In the genomic region with DNA sequence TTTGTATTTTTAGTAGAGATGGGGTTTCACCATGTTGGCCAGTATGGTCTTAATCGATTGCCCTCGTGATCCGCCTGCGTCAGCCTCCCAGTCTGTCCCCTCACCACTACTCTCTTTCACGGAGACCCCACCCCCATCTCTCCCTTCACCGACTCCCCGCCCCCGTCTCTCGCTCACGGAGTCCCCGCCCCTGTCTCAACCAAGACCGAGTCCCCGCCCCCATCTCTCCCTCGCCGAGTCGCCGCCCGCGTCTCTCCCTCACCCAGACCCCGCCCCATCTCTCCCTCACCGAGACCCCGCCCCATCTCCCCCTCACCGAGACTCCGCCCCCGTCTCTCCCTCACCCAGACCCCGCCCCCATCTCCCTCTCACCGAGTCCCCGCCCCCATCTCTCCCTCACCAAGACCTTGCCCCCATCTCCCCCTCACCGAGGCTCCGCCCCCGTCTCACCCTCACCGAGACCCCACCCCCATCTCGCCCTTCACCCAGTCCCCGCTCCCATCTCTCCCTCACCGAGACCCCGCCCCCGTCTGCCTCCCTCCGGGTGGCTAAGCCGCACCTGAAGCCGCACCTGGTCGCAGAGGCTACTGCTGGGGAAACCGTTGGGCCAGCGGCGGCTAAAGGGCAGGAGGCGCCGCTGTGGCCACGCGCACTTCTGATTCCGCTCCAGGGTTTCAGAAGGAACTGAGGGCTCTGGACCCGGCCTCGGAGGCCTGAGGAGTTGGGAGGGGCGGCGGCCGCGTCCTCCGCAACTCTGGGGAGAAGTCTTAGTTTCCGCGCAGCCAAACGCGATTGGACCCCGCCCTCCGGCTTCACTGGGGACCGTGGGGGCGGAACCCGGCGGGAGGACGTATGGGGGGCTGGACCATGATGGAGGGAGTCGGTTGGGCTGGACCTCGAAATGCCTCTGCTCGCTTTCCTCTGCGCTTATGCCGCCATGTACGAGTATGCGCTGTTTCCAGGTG, we compare ENCODE assay signal across 1 cellular context.
TF ChIP-seq lines count a peak whose summit lies in the region.

No MANE protein-coding gene starts in this region.

TF ChIP-seq in HepG2, 621 proteins besides CTCF, POLR2A, EP300 and RAD21 (continued from another document and continues in another):
- TF ChIP-seq ZBTB33 (CRISPR knock-in tag; IDR thresholded peaks at IDR 0.05), result no peak
- TF ChIP-seq MED8 (CRISPR knock-in tag; IDR thresholded peaks at IDR 0.05; ENCODE audit: insufficient replicate concordance), result no peak
- peak; percentile 22; the same call in 1 of the 2 replicates for TF ChIP-seq FOXA3 (CRISPR knock-in tag; IDR thresholded peaks at IDR 0.05)
- TF ChIP-seq POLR2AphosphoS5 (IDR thresholded peaks at IDR 0.05; ENCODE audit: low read depth, low read length), result peak; percentile 83
- TF ChIP-seq, protein P1, sequence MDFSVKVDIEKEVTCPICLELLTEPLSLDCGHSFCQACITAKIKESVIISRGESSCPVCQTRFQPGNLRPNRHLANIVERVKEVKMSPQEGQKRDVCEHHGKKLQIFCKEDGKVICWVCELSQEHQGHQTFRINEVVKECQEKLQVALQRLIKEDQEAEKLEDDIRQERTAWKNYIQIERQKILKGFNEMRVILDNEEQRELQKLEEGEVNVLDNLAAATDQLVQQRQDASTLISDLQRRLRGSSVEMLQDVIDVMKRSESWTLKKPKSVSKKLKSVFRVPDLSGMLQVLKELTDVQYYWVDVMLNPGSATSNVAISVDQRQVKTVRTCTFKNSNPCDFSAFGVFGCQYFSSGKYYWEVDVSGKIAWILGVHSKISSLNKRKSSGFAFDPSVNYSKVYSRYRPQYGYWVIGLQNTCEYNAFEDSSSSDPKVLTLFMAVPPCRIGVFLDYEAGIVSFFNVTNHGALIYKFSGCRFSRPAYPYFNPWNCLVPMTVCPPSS (IDR thresholded peaks at IDR 0.05), result no peak
- no peak for TF ChIP-seq YEATS2 (CRISPR knock-in tag; IDR thresholded peaks at IDR 0.05; ENCODE audit: borderline replicate concordance)
- TF ChIP-seq NONO (IDR thresholded peaks at IDR 0.05), result no peak
- TF ChIP-seq NONO (CRISPR knock-in tag; conservative IDR thresholded peaks at IDR 0.05), result no peak
- no peak for TF ChIP-seq ZNF703 (CRISPR knock-in tag; IDR thresholded peaks at IDR 0.05; ENCODE audit: borderline replicate concordance)
- TF ChIP-seq ZMYM4 (CRISPR knock-in tag; IDR thresholded peaks at IDR 0.05), result peak; percentile 41; the same call in 1 of the 2 replicates
- TF ChIP-seq ZNF275 (CRISPR knock-in tag; IDR thresholded peaks at IDR 0.05; ENCODE audit: borderline replicate concordance), result no peak
- TF ChIP-seq REXO4 (CRISPR knock-in tag; IDR thresholded peaks at IDR 0.05; ENCODE audit: borderline replicate concordance), result no peak
- TF ChIP-seq IKZF4 (CRISPR knock-in tag; IDR thresholded peaks at IDR 0.05; ENCODE audit: borderline replicate concordance, low read depth, not compliant biosample characterization), result no peak
- TF ChIP-seq BCL6 (CRISPR knock-in tag; IDR thresholded peaks at IDR 0.05), result peak; percentile 24; the same call in 1 of the 2 replicates
- TF ChIP-seq SMARCE1 (IDR thresholded peaks at IDR 0.05; ENCODE audit: borderline replicate concordance), result no peak
- no peak for TF ChIP-seq ZNF766 (CRISPR knock-in tag; IDR thresholded peaks at IDR 0.05; ENCODE audit: borderline replicate concordance)
- no peak for TF ChIP-seq ZNF777 (CRISPR knock-in tag; IDR thresholded peaks at IDR 0.05)
- TF ChIP-seq PHF5A (CRISPR knock-in tag; IDR thresholded peaks at IDR 0.05; ENCODE audit: low read depth, unreplicated experiment), result no peak
- TF ChIP-seq, protein P2, sequence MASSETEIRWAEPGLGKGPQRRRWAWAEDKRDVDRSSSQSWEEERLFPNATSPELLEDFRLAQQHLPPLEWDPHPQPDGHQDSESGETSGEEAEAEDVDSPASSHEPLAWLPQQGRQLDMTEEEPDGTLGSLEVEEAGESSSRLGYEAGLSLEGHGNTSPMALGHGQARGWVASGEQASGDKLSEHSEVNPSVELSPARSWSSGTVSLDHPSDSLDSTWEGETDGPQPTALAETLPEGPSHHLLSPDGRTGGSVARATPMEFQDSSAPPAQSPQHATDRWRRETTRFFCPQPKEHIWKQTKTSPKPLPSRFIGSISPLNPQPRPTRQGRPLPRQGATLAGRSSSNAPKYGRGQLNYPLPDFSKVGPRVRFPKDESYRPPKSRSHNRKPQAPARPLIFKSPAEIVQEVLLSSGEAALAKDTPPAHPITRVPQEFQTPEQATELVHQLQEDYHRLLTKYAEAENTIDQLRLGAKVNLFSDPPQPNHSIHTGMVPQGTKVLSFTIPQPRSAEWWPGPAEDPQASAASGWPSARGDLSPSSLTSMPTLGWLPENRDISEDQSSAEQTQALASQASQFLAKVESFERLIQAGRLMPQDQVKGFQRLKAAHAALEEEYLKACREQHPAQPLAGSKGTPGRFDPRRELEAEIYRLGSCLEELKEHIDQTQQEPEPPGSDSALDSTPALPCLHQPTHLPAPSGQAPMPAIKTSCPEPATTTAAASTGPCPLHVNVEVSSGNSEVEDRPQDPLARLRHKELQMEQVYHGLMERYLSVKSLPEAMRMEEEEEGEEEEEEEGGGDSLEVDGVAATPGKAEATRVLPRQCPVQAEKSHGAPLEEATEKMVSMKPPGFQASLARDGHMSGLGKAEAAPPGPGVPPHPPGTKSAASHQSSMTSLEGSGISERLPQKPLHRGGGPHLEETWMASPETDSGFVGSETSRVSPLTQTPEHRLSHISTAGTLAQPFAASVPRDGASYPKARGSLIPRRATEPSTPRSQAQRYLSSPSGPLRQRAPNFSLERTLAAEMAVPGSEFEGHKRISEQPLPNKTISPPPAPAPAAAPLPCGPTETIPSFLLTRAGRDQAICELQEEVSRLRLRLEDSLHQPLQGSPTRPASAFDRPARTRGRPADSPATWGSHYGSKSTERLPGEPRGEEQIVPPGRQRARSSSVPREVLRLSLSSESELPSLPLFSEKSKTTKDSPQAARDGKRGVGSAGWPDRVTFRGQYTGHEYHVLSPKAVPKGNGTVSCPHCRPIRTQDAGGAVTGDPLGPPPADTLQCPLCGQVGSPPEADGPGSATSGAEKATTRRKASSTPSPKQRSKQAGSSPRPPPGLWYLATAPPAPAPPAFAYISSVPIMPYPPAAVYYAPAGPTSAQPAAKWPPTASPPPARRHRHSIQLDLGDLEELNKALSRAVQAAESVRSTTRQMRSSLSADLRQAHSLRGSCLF (CRISPR knock-in tag; IDR thresholded peaks at IDR 0.05; ENCODE audit: borderline replicate concordance), result no peak
- no peak for TF ChIP-seq HOXA9 (CRISPR knock-in tag; IDR thresholded peaks at IDR 0.05; ENCODE audit: borderline replicate concordance)
- no peak for TF ChIP-seq NFE2L1 (CRISPR knock-in tag; IDR thresholded peaks at IDR 0.05; ENCODE audit: borderline replicate concordance)
- TF ChIP-seq ZNF383 (CRISPR knock-in tag; IDR thresholded peaks at IDR 0.05; ENCODE audit: borderline replicate concordance), result no peak
- no peak for TF ChIP-seq ZNF263 (CRISPR knock-in tag; IDR thresholded peaks at IDR 0.05)
- no peak for TF ChIP-seq RFX5 (IDR thresholded peaks at IDR 0.05; ENCODE audit: low read depth, low read length)
- TF ChIP-seq HMGXB4 (CRISPR knock-in tag; IDR thresholded peaks at IDR 0.05; ENCODE audit: borderline replicate concordance in 1 of 2, low read depth in 1 of 2), result 0 out of 4 replicates have a peak, but pooled peaks of 1 of the 2 experiments have one; percentile 28
- no peak for TF ChIP-seq ZNF251 (CRISPR knock-in tag; IDR thresholded peaks at IDR 0.05)
- no peak; the same call in 1 of the 2 replicates for TF ChIP-seq GFI1 (CRISPR knock-in tag; IDR thresholded peaks at IDR 0.05; ENCODE audit: borderline replicate concordance)
- no peak for TF ChIP-seq ZNF572 (CRISPR knock-in tag; IDR thresholded peaks at IDR 0.05)
- TF ChIP-seq, protein P3, sequence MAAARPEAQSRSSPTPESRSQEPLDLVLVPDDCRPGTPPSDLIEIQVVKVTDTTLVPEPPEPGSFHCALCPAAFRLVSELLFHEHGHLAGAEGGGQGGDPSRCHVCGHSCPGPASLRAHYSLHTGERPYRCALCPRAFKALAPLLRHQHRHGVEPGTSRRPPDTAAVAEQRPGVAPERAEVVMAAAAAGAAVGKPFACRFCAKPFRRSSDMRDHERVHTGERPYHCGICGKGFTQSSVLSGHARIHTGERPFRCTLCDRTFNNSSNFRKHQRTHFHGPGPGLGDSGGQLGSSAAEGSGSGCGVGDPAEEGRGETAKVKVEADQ (CRISPR knock-in tag; IDR thresholded peaks at IDR 0.05; ENCODE audit: borderline replicate concordance), result no peak
- TF ChIP-seq ZNF7 (CRISPR knock-in tag; IDR thresholded peaks at IDR 0.05), result no peak
- TF ChIP-seq ZMYM2 (CRISPR knock-in tag; IDR thresholded peaks at IDR 0.05), result no peak
- TF ChIP-seq ZNF781 (CRISPR knock-in tag; IDR thresholded peaks at IDR 0.05; ENCODE audit: borderline replicate concordance, not compliant biosample characterization), result no peak
- TF ChIP-seq, protein P4, sequence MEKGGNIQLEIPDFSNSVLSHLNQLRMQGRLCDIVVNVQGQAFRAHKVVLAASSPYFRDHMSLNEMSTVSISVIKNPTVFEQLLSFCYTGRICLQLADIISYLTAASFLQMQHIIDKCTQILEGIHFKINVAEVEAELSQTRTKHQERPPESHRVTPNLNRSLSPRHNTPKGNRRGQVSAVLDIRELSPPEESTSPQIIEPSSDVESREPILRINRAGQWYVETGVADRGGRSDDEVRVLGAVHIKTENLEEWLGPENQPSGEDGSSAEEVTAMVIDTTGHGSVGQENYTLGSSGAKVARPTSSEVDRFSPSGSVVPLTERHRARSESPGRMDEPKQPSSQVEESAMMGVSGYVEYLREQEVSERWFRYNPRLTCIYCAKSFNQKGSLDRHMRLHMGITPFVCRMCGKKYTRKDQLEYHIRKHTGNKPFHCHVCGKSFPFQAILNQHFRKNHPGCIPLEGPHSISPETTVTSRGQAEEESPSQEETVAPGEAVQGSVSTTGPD (CRISPR knock-in tag; IDR thresholded peaks at IDR 0.05), result no peak
- peak; percentile 73; the same call in 1 of the 2 replicates for TF ChIP-seq SIN3A (IDR thresholded peaks at IDR 0.05; ENCODE audit: borderline replicate concordance, low read depth, low read length)
- peak; percentile 59; the same call in 1 of the 2 replicates for TF ChIP-seq TAF1 (CRISPR knock-in tag; IDR thresholded peaks at IDR 0.05)
- TF ChIP-seq HCFC1 (IDR thresholded peaks at IDR 0.05; ENCODE audit: low read depth, low read length), result no peak
- TF ChIP-seq ZBTB8A (CRISPR knock-in tag; IDR thresholded peaks at IDR 0.05; ENCODE audit: borderline replicate concordance, low read depth), result no peak
- TF ChIP-seq TCF7L2 (IDR thresholded peaks at IDR 0.05; ENCODE audit: low read depth, low read length), result no peak
- no peak for TF ChIP-seq MAFF (IDR thresholded peaks at IDR 0.05; ENCODE audit: low read depth, low read length)
- 0 out of 2 replicates have a peak, but pooled peaks have one; percentile 14 for TF ChIP-seq PPARG (CRISPR knock-in tag; conservative IDR thresholded peaks at IDR 0.05)
- no peak for TF ChIP-seq MAFK (conservative IDR thresholded peaks at IDR 0.05 in 1 of 2, IDR thresholded peaks at IDR 0.05 in 1 of 2; ENCODE audit: low read length in 2 of 2)
- no peak for TF ChIP-seq IKZF1 (IDR thresholded peaks at IDR 0.05)
- TF ChIP-seq RFXAP (CRISPR knock-in tag; IDR thresholded peaks at IDR 0.05; ENCODE audit: borderline replicate concordance), result no peak
- no peak for TF ChIP-seq MLLT10 (CRISPR knock-in tag; IDR thresholded peaks at IDR 0.05)
- TF ChIP-seq, protein P5, sequence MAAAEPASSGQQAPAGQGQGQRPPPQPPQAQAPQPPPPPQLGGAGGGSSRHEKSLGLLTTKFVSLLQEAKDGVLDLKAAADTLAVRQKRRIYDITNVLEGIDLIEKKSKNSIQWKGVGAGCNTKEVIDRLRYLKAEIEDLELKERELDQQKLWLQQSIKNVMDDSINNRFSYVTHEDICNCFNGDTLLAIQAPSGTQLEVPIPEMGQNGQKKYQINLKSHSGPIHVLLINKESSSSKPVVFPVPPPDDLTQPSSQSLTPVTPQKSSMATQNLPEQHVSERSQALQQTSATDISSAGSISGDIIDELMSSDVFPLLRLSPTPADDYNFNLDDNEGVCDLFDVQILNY (CRISPR knock-in tag; conservative IDR thresholded peaks at IDR 0.05), result no peak
- peak; percentile 68; the same call in 1 of the 2 replicates for TF ChIP-seq ZSCAN29 (CRISPR knock-in tag; conservative IDR thresholded peaks at IDR 0.05)
- TF ChIP-seq, protein P6, sequence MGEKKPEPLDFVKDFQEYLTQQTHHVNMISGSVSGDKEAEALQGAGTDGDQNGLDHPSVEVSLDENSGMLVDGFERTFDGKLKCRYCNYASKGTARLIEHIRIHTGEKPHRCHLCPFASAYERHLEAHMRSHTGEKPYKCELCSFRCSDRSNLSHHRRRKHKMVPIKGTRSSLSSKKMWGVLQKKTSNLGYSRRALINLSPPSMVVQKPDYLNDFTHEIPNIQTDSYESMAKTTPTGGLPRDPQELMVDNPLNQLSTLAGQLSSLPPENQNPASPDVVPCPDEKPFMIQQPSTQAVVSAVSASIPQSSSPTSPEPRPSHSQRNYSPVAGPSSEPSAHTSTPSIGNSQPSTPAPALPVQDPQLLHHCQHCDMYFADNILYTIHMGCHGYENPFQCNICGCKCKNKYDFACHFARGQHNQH (CRISPR knock-in tag; IDR thresholded peaks at IDR 0.05), result 0 out of 2 replicates have a peak, but pooled peaks have one; percentile 28
